In the genomic region with DNA sequence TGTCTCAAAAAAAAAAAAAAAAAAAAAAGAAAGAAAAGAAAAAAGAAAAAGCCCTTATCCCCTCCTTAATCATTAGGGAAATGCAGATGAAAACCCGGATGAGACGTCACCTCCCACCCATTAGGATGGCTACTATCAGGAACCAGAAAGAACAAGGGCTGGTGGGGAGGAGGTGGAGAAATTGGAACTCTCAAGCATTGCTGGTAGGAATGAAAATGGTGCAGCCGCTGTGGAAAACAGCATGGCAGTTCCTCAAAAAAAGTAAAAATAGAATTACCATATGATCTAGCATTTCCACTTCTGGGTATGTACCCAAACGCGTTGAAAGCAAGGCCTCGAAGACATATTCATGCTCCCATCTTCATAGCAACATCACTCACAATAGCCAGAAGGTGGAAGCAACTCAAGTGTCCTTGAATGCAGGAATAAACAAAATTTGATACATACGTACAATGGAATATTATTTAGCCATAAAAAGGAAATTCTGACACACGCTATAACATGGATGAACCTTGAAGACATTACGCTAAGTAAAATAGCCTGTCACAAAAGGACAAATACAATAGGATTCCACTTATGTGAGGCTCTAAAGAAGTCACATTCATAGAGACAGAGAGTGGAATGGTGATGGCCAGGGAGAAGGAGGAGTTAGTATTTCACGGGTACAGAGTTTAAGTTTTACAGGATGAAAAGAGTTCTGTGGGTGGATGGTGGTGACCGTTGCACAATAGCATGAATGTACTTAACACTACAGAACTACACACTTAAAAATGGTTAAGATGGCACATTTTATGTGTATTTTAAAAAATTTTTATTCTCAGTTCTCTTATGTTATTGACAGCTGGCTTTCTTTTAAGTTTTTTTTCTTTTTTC, we compare ENCODE assay signal across 1 cellular context.
TF ChIP-seq lines count a peak whose summit lies in the region.

No MANE protein-coding gene starts in this region.

TF ChIP-seq in HCT116, 20 proteins besides CTCF, POLR2A, EP300 and RAD21 (continued from another document):
- TF ChIP-seq TCF7L2 (IDR thresholded peaks at IDR 0.05; ENCODE audit: borderline replicate concordance, extremely low read depth, insufficient read depth, insufficient read length) (no peak), FOSL1 (IDR thresholded peaks at IDR 0.05; ENCODE audit: low read depth) (no peak), JUND (IDR thresholded peaks at IDR 0.05) (no peak), ZFX (IDR thresholded peaks at IDR 0.05) (no peak), REST (IDR thresholded peaks at IDR 0.05; ENCODE audit: low read depth) (no peak), SP1 (IDR thresholded peaks at IDR 0.05; ENCODE audit: low read depth) (no peak), SRF (IDR thresholded peaks at IDR 0.05; ENCODE audit: low read depth) (no peak)
